1 cellular context compared by ENCODE assay signal in the genomic region with DNA sequence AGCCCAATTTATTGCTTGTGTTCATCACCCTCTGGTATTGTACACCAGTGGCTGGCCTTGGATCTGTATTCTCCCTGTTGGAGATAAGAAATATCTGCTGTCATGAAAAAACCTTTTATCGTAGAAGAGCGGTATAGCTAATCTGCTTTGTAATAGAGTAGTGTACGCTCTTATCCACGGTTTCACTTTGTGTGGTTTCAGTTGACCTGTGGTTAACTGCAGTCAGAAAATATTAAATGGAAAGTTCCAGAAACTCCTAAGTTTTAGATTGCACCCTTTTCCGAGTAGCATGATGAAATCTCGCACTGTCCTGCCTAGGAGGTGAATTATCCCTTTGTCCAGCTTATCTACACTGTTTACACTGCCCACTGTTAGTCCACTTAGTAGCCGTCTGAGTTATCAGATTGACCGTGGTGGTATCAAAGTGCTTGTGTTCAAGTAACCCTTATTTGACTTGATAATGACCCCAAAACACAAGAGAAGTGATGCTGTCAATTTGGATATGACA.
TF ChIP-seq lines count a peak whose summit lies in the region.

No MANE protein-coding gene starts in this region.

TF ChIP-seq in K562, 482 proteins besides CTCF, POLR2A, EP300 and RAD21 (continued from another document and continues in another):
- TF ChIP-seq JUN (IDR thresholded peaks at IDR 0.05; ENCODE audit: borderline replicate concordance, low read depth, low read length), result no peak
- no peak for TF ChIP-seq JUN (CRISPR knock-in tag; IDR thresholded peaks at IDR 0.05; ENCODE audit: borderline replicate concordance)
- no peak for TF ChIP-seq SREBF2 (CRISPR knock-in tag; IDR thresholded peaks at IDR 0.05)
- TF ChIP-seq ZNF778 (CRISPR knock-in tag; IDR thresholded peaks at IDR 0.05), result no peak
- TF ChIP-seq, protein P1, sequence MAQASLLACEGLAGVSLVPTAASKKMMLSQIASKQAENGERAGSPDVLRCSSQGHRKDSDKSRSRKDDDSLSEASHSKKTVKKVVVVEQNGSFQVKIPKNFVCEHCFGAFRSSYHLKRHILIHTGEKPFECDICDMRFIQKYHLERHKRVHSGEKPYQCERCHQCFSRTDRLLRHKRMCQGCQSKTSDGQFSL (CRISPR knock-in tag; IDR thresholded peaks at IDR 0.05), result no peak
- TF ChIP-seq, protein P1 (tag; IDR thresholded peaks at IDR 0.05), result no peak
- TF ChIP-seq SMARCA4 (IDR thresholded peaks at IDR 0.05), result peak; percentile 82
- TF ChIP-seq HEY1 (CRISPR knock-in tag; IDR thresholded peaks at IDR 0.05; ENCODE audit: borderline replicate concordance), result no peak
- no peak for TF ChIP-seq NRF1 (conservative IDR thresholded peaks at IDR 0.05 in 1 of 2, IDR thresholded peaks at IDR 0.05 in 1 of 2)
- no peak for TF ChIP-seq NR2C2 (CRISPR knock-in tag; IDR thresholded peaks at IDR 0.05)
- TF ChIP-seq NR2C2 (tag; IDR thresholded peaks at IDR 0.05), result peak; percentile 44; the same call in 1 of the 2 replicates
- TF ChIP-seq, protein P2, sequence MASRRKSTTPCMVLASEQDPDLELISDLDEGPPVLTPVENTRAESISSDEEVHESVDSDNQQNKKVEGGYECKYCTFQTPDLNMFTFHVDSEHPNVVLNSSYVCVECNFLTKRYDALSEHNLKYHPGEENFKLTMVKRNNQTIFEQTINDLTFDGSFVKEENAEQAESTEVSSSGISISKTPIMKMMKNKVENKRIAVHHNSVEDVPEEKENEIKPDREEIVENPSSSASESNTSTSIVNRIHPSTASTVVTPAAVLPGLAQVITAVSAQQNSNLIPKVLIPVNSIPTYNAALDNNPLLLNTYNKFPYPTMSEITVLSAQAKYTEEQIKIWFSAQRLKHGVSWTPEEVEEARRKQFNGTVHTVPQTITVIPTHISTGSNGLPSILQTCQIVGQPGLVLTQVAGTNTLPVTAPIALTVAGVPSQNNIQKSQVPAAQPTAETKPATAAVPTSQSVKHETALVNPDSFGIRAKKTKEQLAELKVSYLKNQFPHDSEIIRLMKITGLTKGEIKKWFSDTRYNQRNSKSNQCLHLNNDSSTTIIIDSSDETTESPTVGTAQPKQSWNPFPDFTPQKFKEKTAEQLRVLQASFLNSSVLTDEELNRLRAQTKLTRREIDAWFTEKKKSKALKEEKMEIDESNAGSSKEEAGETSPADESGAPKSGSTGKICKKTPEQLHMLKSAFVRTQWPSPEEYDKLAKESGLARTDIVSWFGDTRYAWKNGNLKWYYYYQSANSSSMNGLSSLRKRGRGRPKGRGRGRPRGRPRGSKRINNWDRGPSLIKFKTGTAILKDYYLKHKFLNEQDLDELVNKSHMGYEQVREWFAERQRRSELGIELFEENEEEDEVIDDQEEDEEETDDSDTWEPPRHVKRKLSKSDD (conservative IDR thresholded peaks at IDR 0.05; ENCODE audit: low read length), result no peak
- no peak for TF ChIP-seq PHF20 (IDR thresholded peaks at IDR 0.05; ENCODE audit: partially characterized antibody)
- TF ChIP-seq LARP7 (IDR thresholded peaks at IDR 0.05), result no peak
- TF ChIP-seq HIVEP1 (CRISPR knock-in tag; IDR thresholded peaks at IDR 0.05), result no peak
- TF ChIP-seq, protein P3, sequence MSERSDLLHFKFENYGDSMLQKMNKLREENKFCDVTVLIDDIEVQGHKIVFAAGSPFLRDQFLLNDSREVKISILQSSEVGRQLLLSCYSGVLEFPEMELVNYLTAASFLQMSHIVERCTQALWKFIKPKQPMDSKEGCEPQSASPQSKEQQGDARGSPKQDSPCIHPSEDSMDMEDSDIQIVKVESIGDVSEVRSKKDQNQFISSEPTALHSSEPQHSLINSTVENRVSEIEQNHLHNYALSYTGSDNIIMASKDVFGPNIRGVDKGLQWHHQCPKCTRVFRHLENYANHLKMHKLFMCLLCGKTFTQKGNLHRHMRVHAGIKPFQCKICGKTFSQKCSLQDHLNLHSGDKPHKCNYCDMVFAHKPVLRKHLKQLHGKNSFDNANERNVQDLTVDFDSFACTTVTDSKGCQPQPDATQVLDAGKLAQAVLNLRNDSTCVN (CRISPR knock-in tag; IDR thresholded peaks at IDR 0.05), result no peak
- TF ChIP-seq DIDO1 (tag; IDR thresholded peaks at IDR 0.05; ENCODE audit: low read depth), result no peak
- no peak; a peak in 1 of 4 replicates for TF ChIP-seq MAZ (CRISPR knock-in tag; conservative IDR thresholded peaks at IDR 0.05 in 1 of 2, IDR thresholded peaks at IDR 0.05 in 1 of 2)
- TF ChIP-seq, protein P4, sequence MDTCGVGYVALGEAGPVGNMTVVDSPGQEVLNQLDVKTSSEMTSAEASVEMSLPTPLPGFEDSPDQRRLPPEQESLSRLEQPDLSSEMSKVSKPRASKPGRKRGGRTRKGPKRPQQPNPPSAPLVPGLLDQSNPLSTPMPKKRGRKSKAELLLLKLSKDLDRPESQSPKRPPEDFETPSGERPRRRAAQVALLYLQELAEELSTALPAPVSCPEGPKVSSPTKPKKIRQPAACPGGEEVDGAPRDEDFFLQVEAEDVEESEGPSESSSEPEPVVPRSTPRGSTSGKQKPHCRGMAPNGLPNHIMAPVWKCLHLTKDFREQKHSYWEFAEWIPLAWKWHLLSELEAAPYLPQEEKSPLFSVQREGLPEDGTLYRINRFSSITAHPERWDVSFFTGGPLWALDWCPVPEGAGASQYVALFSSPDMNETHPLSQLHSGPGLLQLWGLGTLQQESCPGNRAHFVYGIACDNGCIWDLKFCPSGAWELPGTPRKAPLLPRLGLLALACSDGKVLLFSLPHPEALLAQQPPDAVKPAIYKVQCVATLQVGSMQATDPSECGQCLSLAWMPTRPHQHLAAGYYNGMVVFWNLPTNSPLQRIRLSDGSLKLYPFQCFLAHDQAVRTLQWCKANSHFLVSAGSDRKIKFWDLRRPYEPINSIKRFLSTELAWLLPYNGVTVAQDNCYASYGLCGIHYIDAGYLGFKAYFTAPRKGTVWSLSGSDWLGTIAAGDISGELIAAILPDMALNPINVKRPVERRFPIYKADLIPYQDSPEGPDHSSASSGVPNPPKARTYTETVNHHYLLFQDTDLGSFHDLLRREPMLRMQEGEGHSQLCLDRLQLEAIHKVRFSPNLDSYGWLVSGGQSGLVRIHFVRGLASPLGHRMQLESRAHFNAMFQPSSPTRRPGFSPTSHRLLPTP (IDR thresholded peaks at IDR 0.05; ENCODE audit: borderline replicate concordance, extremely low read depth, insufficient read length), result no peak
- TF ChIP-seq ZNF696 (CRISPR knock-in tag; conservative IDR thresholded peaks at IDR 0.05), result no peak
- no peak for TF ChIP-seq NELFE (IDR thresholded peaks at IDR 0.05; ENCODE audit: insufficient read depth, insufficient read length)
- TF ChIP-seq SAFB (IDR thresholded peaks at IDR 0.05; ENCODE audit: borderline replicate concordance, low read depth, low read length), result no peak
- no peak for TF ChIP-seq ZNF830 (CRISPR knock-in tag; IDR thresholded peaks at IDR 0.05)
- TF ChIP-seq L3MBTL2 (IDR thresholded peaks at IDR 0.05), result no peak
- TF ChIP-seq CSDE1 (IDR thresholded peaks at IDR 0.05), result no peak
- no peak for TF ChIP-seq ZNF133 (CRISPR knock-in tag; IDR thresholded peaks at IDR 0.05)
- TF ChIP-seq ARNT (IDR thresholded peaks at IDR 0.05), result peak; percentile 27 to 89; a peak in 2 of 4 replicates
- TF ChIP-seq ZNF384 (IDR thresholded peaks at IDR 0.05; ENCODE audit: low read depth, low read length), result peak; percentile 60
- no peak for TF ChIP-seq SLC30A9 (CRISPR knock-in tag; IDR thresholded peaks at IDR 0.05)
- no peak for TF ChIP-seq YBX1 (IDR thresholded peaks at IDR 0.05)
- TF ChIP-seq SOX6 (IDR thresholded peaks at IDR 0.05), result peak; percentile 98
- TF ChIP-seq TCF3 (CRISPR knock-in tag; IDR thresholded peaks at IDR 0.05), result peak; percentile 82
- 0 out of 2 replicates have a peak, but pooled peaks have one; percentile 41 for TF ChIP-seq MEF2D (tag; conservative IDR thresholded peaks at IDR 0.05; ENCODE audit: low read depth)
- no peak for TF ChIP-seq RFX1 (IDR thresholded peaks at IDR 0.05)
- no peak for TF ChIP-seq EZH2 (IDR thresholded peaks at IDR 0.05; ENCODE audit: borderline replicate concordance, low read depth, low read length)
- no peak for TF ChIP-seq TAF1 (IDR thresholded peaks at IDR 0.05; ENCODE audit: control insufficient read depth, extremely low read depth, insufficient read depth, low read length, severe bottlenecking)
- TF ChIP-seq, protein P5, sequence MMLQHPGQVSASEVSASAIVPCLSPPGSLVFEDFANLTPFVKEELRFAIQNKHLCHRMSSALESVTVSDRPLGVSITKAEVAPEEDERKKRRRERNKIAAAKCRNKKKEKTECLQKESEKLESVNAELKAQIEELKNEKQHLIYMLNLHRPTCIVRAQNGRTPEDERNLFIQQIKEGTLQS (IDR thresholded peaks at IDR 0.05), result peak; percentile 86
- TF ChIP-seq, protein P5 (CRISPR knock-in tag; conservative IDR thresholded peaks at IDR 0.05), result no peak
- TF ChIP-seq SIRT6 (IDR thresholded peaks at IDR 0.05; ENCODE audit: low read depth, low read length), result no peak
- no peak for TF ChIP-seq TCFL5 (CRISPR knock-in tag; conservative IDR thresholded peaks at IDR 0.05)
- no peak for TF ChIP-seq ELF2 (CRISPR knock-in tag; IDR thresholded peaks at IDR 0.05)
- TF ChIP-seq THRAP3 (IDR thresholded peaks at IDR 0.05; ENCODE audit: borderline replicate concordance), result no peak
- peak in 1 of 2 experiments; percentile 68; a peak in 1 of 4 replicates for TF ChIP-seq TBL1XR1 (IDR thresholded peaks at IDR 0.05; ENCODE audit: low read length in 2 of 2)
- no peak for TF ChIP-seq KAT8 (IDR thresholded peaks at IDR 0.05; ENCODE audit: low read depth)
- no peak for TF ChIP-seq PHTF2 (CRISPR knock-in tag; IDR thresholded peaks at IDR 0.05)
- TF ChIP-seq DMBX1 (CRISPR knock-in tag; IDR thresholded peaks at IDR 0.05; ENCODE audit: borderline replicate concordance), result no peak
- TF ChIP-seq, protein P6, sequence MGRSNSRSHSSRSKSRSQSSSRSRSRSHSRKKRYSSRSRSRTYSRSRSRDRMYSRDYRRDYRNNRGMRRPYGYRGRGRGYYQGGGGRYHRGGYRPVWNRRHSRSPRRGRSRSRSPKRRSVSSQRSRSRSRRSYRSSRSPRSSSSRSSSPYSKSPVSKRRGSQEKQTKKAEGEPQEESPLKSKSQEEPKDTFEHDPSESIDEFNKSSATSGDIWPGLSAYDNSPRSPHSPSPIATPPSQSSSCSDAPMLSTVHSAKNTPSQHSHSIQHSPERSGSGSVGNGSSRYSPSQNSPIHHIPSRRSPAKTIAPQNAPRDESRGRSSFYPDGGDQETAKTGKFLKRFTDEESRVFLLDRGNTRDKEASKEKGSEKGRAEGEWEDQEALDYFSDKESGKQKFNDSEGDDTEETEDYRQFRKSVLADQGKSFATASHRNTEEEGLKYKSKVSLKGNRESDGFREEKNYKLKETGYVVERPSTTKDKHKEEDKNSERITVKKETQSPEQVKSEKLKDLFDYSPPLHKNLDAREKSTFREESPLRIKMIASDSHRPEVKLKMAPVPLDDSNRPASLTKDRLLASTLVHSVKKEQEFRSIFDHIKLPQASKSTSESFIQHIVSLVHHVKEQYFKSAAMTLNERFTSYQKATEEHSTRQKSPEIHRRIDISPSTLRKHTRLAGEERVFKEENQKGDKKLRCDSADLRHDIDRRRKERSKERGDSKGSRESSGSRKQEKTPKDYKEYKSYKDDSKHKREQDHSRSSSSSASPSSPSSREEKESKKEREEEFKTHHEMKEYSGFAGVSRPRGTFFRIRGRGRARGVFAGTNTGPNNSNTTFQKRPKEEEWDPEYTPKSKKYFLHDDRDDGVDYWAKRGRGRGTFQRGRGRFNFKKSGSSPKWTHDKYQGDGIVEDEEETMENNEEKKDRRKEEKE (IDR thresholded peaks at IDR 0.05; ENCODE audit: borderline replicate concordance in 1 of 2, control insufficient read depth in 1 of 2, low read depth in 2 of 2, low read length in 1 of 2), result no peak
- TF ChIP-seq ZNF282 (CRISPR knock-in tag; IDR thresholded peaks at IDR 0.05), result no peak
